ENCODE assay signal across 8 cellular contexts in genomic region chr2:118089015-118089800, GRCh38. TPM values are rescaled to one million over a fixed set of nuclear protein-coding genes. Genes with fewer than 3 reads are reported as not detected.
DNase-seq lines count a peak whose midpoint lies in the region; ATAC-seq, FAIRE-seq and TF ChIP-seq lines count a peak whose summit lies in the region.

No MANE protein-coding gene starts in this region.

- peak; percentile 48 for TF ChIP-seq CTCF in H9 (conservative IDR thresholded peaks at IDR 0.05)
- TF ChIP-seq CTCF in pancreas (IDR thresholded peaks at IDR 0.05), result no peak

- peaks cover 0 to 4% (median 2%) of the 10 kb centered on the region in 3 experiments; a peak in 2 of 7 replicates for H3K36me3 Mint-ChIP-seq in H9 (ENCODE audit: insufficient read depth in 1 of 3, low read depth in 3 of 3)
- H3K36me3 Mint-ChIP-seq in activated T-helper 17 cell treated with anti-CD3 and anti-CD28 coated beads, Interleukin-2, amount 50 U/mL, for 72 hours (ENCODE audit: low read depth), result peaks cover 40% of the 10 kb centered on the region

- H3K4me3 Mint-ChIP-seq in H9, result peak overlapping the region; percentile 87 to 95
- peak overlapping the region; percentile 81 for H3K4me3 Mint-ChIP-seq in activated T-helper 17 cell treated with anti-CD3 and anti-CD28 coated beads, Interleukin-2, amount 50 U/mL, for 72 hours

- peaks cover 9% of the 10 kb centered on the region; the same call in 1 of the 2 replicates for H3K79me2 ChIP-seq in H9 (ENCODE audit: insufficient read depth, low read length)

- no peak overlapping the region for H4K5ac ChIP-seq in H9 (ENCODE audit: insufficient read length, low read depth, low read length)

- peak overlapping the region; percentile 57 to 89 (median 74) for H3K4me3 ChIP-seq in pancreas

- H3K4me2 ChIP-seq in H9 (ENCODE audit: insufficient read depth, insufficient read length, low read length), result peak overlapping the region; percentile 74

- no peaks in the 10 kb centered on the region for H3K79me1 ChIP-seq in H9 (ENCODE audit: insufficient read depth, low read depth, low read length, poor library complexity, severe bottlenecking)

- H2BK12ac ChIP-seq in H9 (ENCODE audit: insufficient read length, low read depth, low read length), result no peak overlapping the region

- H3K4ac ChIP-seq in H9 (ENCODE audit: low read depth, low read length), result no peak overlapping the region

- no peak overlapping the region for H2BK120ac ChIP-seq in H9 (ENCODE audit: low read depth, low read length, poor library complexity, severe bottlenecking)

- H3K27me3 ChIP-seq in H9 (ENCODE audit: insufficient read depth, low read length) (no peaks in the 10 kb centered on the region), pancreas (no peaks in the 10 kb centered on the region)

- no peaks in the 10 kb centered on the region for H3K9me3 ChIP-seq in H9 (ENCODE audit: control insufficient read depth, low read depth, low read length)
- no peaks in the 10 kb centered on the region for H3K9me3 ChIP-seq in pancreas

- H3K56ac ChIP-seq in H9 (ENCODE audit: insufficient read length, low read depth, low read length), result no peak overlapping the region

- intact Hi-C loops in pancreas (cut with DNase I), result no loop called here

- no peak overlapping the region for H3K18ac ChIP-seq in H9 (ENCODE audit: insufficient read length, low read depth, low read length)

- no peak overlapping the region for H3T11ph ChIP-seq in H9 (ENCODE audit: low read length)

- H3K36me3 ChIP-seq in pancreas, result no peaks in the 10 kb centered on the region

- WGBS in H9 (ENCODE audit: extremely low coverage, insufficient read length, low lambda C conversion rate), result no CpG with 5 or more reads among the region's 12 CpGs
- WGBS in pancreas, 2 donors, result 1 to 2% methylated on average over 12 of the region's 12 CpGs

- peak; percentile 21 for DNase-seq in DMS79 treated with DMSO at 0.1 percent for 48 hours (lab: John Stamatoyannopoulos, UW)
- DNase-seq in DMS79 (lab: John Stamatoyannopoulos, UW), result no peak
- no peak for DNase-seq in H9
- DNase-seq in NAMALWA (ENCODE audit: low spot score), result peak; percentile 63
- peak; percentile 41 for DNase-seq in glomerular visceral epithelial cell (ENCODE audit: extremely low spot score)
- peak in 3 of 6 donors; percentile 18 to 31 (median 19) for DNase-seq in pancreas
- DNase-seq in amniotic stem cell (lab: John Stamatoyannopoulos, UW), result no peak

- H3K4me1 ChIP-seq in H9 (ENCODE audit: insufficient read depth, low read length) (peaks cover 3% of the 10 kb centered on the region; the same call in 1 of the 2 replicates), pancreas (peaks cover 21 to 51% (median 42%) of the 10 kb centered on the region in 3 donors)

- H3K9ac ChIP-seq in H9 (ENCODE audit: extremely low read depth, insufficient read length, low read length), result peak overlapping the region; percentile 82

- H3K23ac ChIP-seq in H9 (ENCODE audit: insufficient read length, low read depth, low read length), result no peak overlapping the region

- no peak overlapping the region for H3K27ac ChIP-seq in H9 (ENCODE audit: insufficient read length, low read depth, low read length)
- H3K27ac ChIP-seq in pancreas, result peak overlapping the region; percentile 10 to 94 (median 74)

- peaks cover 15 to 17% of the 10 kb centered on the region in 2 experiments for H3K4me1 Mint-ChIP-seq in H9
- H3K4me1 Mint-ChIP-seq in activated T-helper 17 cell treated with anti-CD3 and anti-CD28 coated beads, Interleukin-2, amount 50 U/mL, for 72 hours, result peaks cover 6% of the 10 kb centered on the region

- no peaks in the 10 kb centered on the region; a peak in 1 of 5 replicates for H3K9me3 Mint-ChIP-seq in H9
- H3K9me3 Mint-ChIP-seq in activated T-helper 17 cell treated with anti-CD3 and anti-CD28 coated beads, Interleukin-2, amount 50 U/mL, for 72 hours, result no peaks in the 10 kb centered on the region

- no peak overlapping the region for H2BK15ac ChIP-seq in H9 (ENCODE audit: low read depth, low read length)

- H3K27ac Mint-ChIP-seq in H9, result peak overlapping the region; percentile 49 to 94 (median 58)
- peak overlapping the region; percentile 93 for H3K27ac Mint-ChIP-seq in activated T-helper 17 cell treated with anti-CD3 and anti-CD28 coated beads, Interleukin-2, amount 50 U/mL, for 72 hours

- H4K91ac ChIP-seq in H9 (ENCODE audit: insufficient read length, low read depth, low read length), result no peak overlapping the region

- no peak overlapping the region for H2AFZ ChIP-seq in H9 (ENCODE audit: low read length)

- peak; percentile 50 for ATAC-seq in activated T-helper 17 cell treated with anti-CD3 and anti-CD28 coated beads, Interleukin-2, amount 50 U/mL, for 72 hours (replicated peaks)
- ATAC-seq in pancreas, result peak; percentile 51 to 67 (median 56)

- no peak for FAIRE-seq in pancreas (lab: Jason Lieb, UNC)

- H3K14ac ChIP-seq in H9 (ENCODE audit: insufficient read depth, low read length), result no peak overlapping the region

- H3K27me3 Mint-ChIP-seq in H9 (ENCODE audit: low read depth), result no peaks in the 10 kb centered on the region
- H3K27me3 Mint-ChIP-seq in activated T-helper 17 cell treated with anti-CD3 and anti-CD28 coated beads, Interleukin-2, amount 50 U/mL, for 72 hours, result peaks cover 3% of the 10 kb centered on the region

- no peak overlapping the region for H4K8ac ChIP-seq in H9 (replicated peaks; ENCODE audit: insufficient read length, low read depth, low read length)

- H2AK5ac ChIP-seq in H9 (ENCODE audit: insufficient read length, low read length), result no peak overlapping the region

- no peak overlapping the region for H2BK5ac ChIP-seq in H9 (ENCODE audit: insufficient read length, low read length)

- H2BK20ac ChIP-seq in H9 (ENCODE audit: low read depth, low read length, poor library complexity, severe bottlenecking), result no peak overlapping the region

- H4K20me1 ChIP-seq in H9 (ENCODE audit: control insufficient read depth, insufficient read depth, insufficient read length), result no peaks in the 10 kb centered on the region

- no peaks in the 10 kb centered on the region for H3K23me2 ChIP-seq in H9 (ENCODE audit: insufficient read length, low read depth, low read length, poor library complexity, severe bottlenecking)

RNA-seq across cellular contexts. Expression of gene INSIG2, which starts 0.9 kb away (rescaled TPM):
- total RNA-seq in H9 (2021) (7.8 and 8.7 TPM in 2 replicates), pancreas (10 to 100 TPM in 5 of 6 donors, 1 to 10 TPM in 1; 8.2 to 23.0 (median 14.2) TPM)
- total RNA-seq in activated T-helper 17 cell treated with anti-CD3 and anti-CD28 coated beads, Interleukin-2, amount 50 U/mL, for 72 hours, result 100 to 1,000 TPM in 1 of 2 donors, 10 to 100 TPM in 1; 75.4 to 309 TPM
- polyA plus RNA-seq in pancreas, result 10 to 100 TPM in 1 of 2 donors, 1 to 10 TPM in 1; 7.9 to 15.6 TPM

Comparison
In these comparisons a context has a peak if more than half of its experiments do, and no peak if none do; other contexts are left out.
1. DNase-seq: peak in DMS79 treated with DMSO at 0.1 percent for 48 hours (single experiment), NAMALWA (single experiment) and glomerular visceral epithelial cell (single experiment); none in DMS79 (single experiment), H9 (single experiment) and amniotic stem cell (single experiment).